In genomic region chr6:25344827-25345226, GRCh38 we compare ENCODE assay signal across 30 cellular contexts.
"Had no signal": no experiment of that assay in that cellular context is flagged by ENCODE, and none has a peak within 500 bp of the region (broad histone marks: within the 10 kb centered on the region; RNA-seq: fewer than 3 reads in every experiment).

No MANE protein-coding gene starts in this region.

- H3K4me1 ChIP-seq: left lung, prostate gland, thyroid gland had no signal

- H3K36me3 ChIP-seq: left lung, lower lobe of right lung, pancreas, prostate gland, stomach, thyroid gland, transverse colon, upper lobe of right lung had no signal

- H3K4me1 Mint-ChIP-seq: immature natural killer cell had no signal

- H3K9me3 Mint-ChIP-seq: immature natural killer cell; naive thymus-derived CD8-positive, alpha-beta T cell; nephron; neural crest cell; stimulated activated naive B cell treated with anti-CD40 and anti-IgM and Interleukin-4, amounts not matched to agents 10 μg/mL and 1 μg/mL and 100 μg/mL, for 72 hours had no signal

- DNase-seq: hypothalamus; immature natural killer cell; kidney; left colon; left lung; lower lobe of right lung; mammary epithelial cell; mesenchymal stem cell; naive thymus-derived CD8-positive, alpha-beta T cell; nucleus accumbens; pancreas; posterior cingulate gyrus; retina; right cardiac atrium; stimulated activated CD4-positive, alpha-beta T cell treated with anti-CD3 and anti-CD28 coated beads, Interleukin-12 subunit alpha, Interleukin-12 subunit beta, amount 100 ng/mL, for 4 hours; stimulated activated CD4-positive, alpha-beta T cell treated with anti-CD3 and anti-CD28 coated beads, Interleukin-15, amount 100 ng/mL, for 24 hours; stimulated activated CD4-positive, alpha-beta T cell treated with anti-CD3 and anti-CD28 coated beads, Interleukin-2, amount 100 ng/mL, for 24 hours; stimulated activated CD4-positive, alpha-beta T cell treated with anti-CD3 and anti-CD28 coated beads, Interleukin-4, amount 100 ng/mL, for 1 hour; stimulated activated naive B cell treated with anti-CD40 and anti-IgM and Interleukin-4, amounts not matched to agents 10 μg/mL and 1 μg/mL and 100 μg/mL, for 72 hours; stimulated activated naive CD8-positive, alpha-beta T cell treated with anti-CD3 and anti-CD28 coated beads, Interleukin-15, Interleukin-2, amounts not matched to agents 100 U/mL and 50 U/mL, for 24 hours; stomach; testis; thyroid gland; transverse colon; upper lobe of right lung had no signal

- H3K9me3 ChIP-seq: left lung, lower lobe of right lung, pancreas, prostate gland, stomach, testis, thyroid gland, transverse colon, upper lobe of right lung had no signal

- H3K27ac Mint-ChIP-seq: immature natural killer cell; naive thymus-derived CD8-positive, alpha-beta T cell; nephron; stimulated activated naive B cell treated with anti-CD40 and anti-IgM and Interleukin-4, amounts not matched to agents 10 μg/mL and 1 μg/mL and 100 μg/mL, for 72 hours had no signal

- H3K27me3 Mint-ChIP-seq: naive thymus-derived CD8-positive, alpha-beta T cell; stimulated activated naive B cell treated with anti-CD40 and anti-IgM and Interleukin-4, amounts not matched to agents 10 μg/mL and 1 μg/mL and 100 μg/mL, for 72 hours had no signal

- ATAC-seq: left colon; left lung; lower lobe of right lung; naive thymus-derived CD8-positive, alpha-beta T cell; pancreas; right cardiac atrium; sciatic nerve; stimulated activated naive CD8-positive, alpha-beta T cell treated with anti-CD3 and anti-CD28 coated beads, Interleukin-15, Interleukin-2, amounts not matched to agents 100 U/mL and 50 U/mL, for 24 hours; upper lobe of right lung had no signal

- H3K4me3 ChIP-seq: left lung, lower lobe of right lung, pancreas, prostate gland, skin epidermis, stomach, testis, thyroid gland, transverse colon, upper lobe of right lung had no signal

- H3K4me3 Mint-ChIP-seq: immature natural killer cell; naive thymus-derived CD8-positive, alpha-beta T cell; nephron; neural crest cell; stimulated activated naive B cell treated with anti-CD40 and anti-IgM and Interleukin-4, amounts not matched to agents 10 μg/mL and 1 μg/mL and 100 μg/mL, for 72 hours had no signal

- H3K36me3 Mint-ChIP-seq: immature natural killer cell; stimulated activated naive B cell treated with anti-CD40 and anti-IgM and Interleukin-4, amounts not matched to agents 10 μg/mL and 1 μg/mL and 100 μg/mL, for 72 hours had no signal

- H3K27me3 ChIP-seq: left lung, pancreas, stomach, testis, thyroid gland, transverse colon, upper lobe of right lung had no signal
